Comparison of ENCODE assay signal across 1 cellular context in the genomic region with DNA sequence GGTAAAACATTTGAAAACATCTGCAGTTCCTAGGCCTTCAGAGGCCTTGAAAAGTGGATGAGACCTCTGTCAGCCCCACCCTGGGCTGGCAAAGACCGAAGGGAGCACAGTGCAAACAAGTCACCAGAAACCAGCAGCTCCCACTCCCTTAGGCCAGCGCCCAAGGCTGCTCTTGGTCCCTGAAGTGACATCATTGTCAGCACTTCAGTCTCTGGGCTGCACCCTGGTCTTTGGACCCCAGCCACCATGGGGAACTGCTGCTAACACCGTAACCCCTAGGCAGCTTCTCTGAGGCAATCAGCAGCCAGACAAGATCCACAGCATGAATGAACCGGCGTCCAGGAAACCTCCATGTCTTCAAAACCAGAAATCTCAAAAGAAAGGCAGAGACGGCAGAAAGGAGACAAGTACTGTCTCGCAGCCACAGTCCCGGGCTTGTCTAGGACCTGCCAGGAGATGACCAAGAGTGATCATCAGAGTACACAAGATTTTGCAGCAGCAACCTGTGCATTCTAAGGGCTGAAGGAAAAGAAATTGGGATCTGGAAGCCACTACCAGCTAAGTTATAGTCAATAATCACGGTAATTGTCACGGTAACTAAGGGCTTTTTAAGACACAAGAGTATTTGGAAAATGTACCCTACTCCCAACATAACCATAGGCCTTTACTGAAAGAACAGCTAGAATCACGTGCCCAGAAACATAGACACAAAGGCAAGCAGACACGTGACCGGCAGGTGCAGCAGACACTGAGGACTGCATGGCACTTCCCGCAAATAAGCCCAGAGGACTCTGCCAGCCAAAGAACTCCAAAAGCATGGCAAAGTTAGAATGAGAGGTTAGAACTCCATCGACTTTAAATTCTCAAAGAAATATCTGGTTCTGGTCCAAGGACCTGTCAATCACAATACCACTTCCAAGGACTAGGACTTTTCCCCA.
TF ChIP-seq lines count a peak whose summit lies in the region.

No MANE protein-coding gene starts in this region.

TF ChIP-seq in H1, 55 proteins besides CTCF, POLR2A, EP300 and RAD21:
- no peak for TF ChIP-seq BCL11A (IDR thresholded peaks at IDR 0.05; ENCODE audit: low read depth in 2 of 2, low read length in 2 of 2)
- no peak for TF ChIP-seq POLR2AphosphoS5 (IDR thresholded peaks at IDR 0.05; ENCODE audit: low read depth, low read length)
- TF ChIP-seq SP4 (IDR thresholded peaks at IDR 0.05; ENCODE audit: low read length): no peak
- TF ChIP-seq TAF1 (IDR thresholded peaks at IDR 0.05; ENCODE audit: low read depth, low read length): no peak
- no peak for TF ChIP-seq RNF2 (IDR thresholded peaks at IDR 0.05; ENCODE audit: borderline replicate concordance, low read depth, low read length, missing control alignments, poor library complexity, severe bottlenecking)
